Comparison of ENCODE assay signal across 1 cellular context in genomic region chr18:33532978-33533377, GRCh38.
TF ChIP-seq lines count a peak whose summit lies in the region.

No MANE protein-coding gene starts in this region.

TF ChIP-seq in liver, 16 proteins besides CTCF, POLR2A, EP300 and RAD21 (continued from another document):
- TF ChIP-seq EGR1 (IDR thresholded peaks at IDR 0.05; ENCODE audit: low read depth in 2 of 2) (peak in 1 of 2 donors; percentile 32), GABPA (IDR thresholded peaks at IDR 0.05 in 1 of 2, conservative IDR thresholded peaks at IDR 0.05 in 1 of 2) (no peak), RXRA (IDR thresholded peaks at IDR 0.05) (peak; percentile 21 to 62), FOXA1 (IDR thresholded peaks at IDR 0.05) (peak; percentile 19), ATF3 (IDR thresholded peaks at IDR 0.05) (no peak), TAF1 (conservative IDR thresholded peaks at IDR 0.05) (no peak)
